In genomic region chr10:35668865-35669650, GRCh38 we compare ENCODE assay signal across 19 cellular contexts.
"Had no signal": no experiment of that assay in that cellular context is flagged by ENCODE, and none has a peak within 500 bp of the region (broad histone marks: within the 10 kb centered on the region; RNA-seq: fewer than 3 reads in every experiment).

No MANE protein-coding gene starts in this region.

- H3K27ac Mint-ChIP-seq: activated naive CD4-positive, alpha-beta T cell treated with anti-CD3 and anti-CD28 coated beads, Interleukin-2, amount 50 U/mL, for 72 hours; mesothelial cell of epicardium; natural killer cell; stimulated activated naive CD8-positive, alpha-beta T cell treated with anti-CD3 and anti-CD28 coated beads, Interleukin-15, amount 100 ng/mL, for 72 hours had no signal

- H3K27me3 ChIP-seq: adrenal gland, ascending aorta, brain microvascular endothelial cell, colonic mucosa, heart right ventricle, neutrophil, ovary, tibial artery had no signal

- H3K4me3 ChIP-seq: adrenal gland, ascending aorta, colonic mucosa, heart right ventricle, left ventricle myocardium inferior, ovary, prostate gland, tibial artery had no signal

- DNase-seq: activated gamma-delta T cell treated with Interleukin-2 at 50 U/mL for 16 hours; activated T-cell treated with anti-CD3 and anti-CD28 coated beads, Interleukin-2, amount 50 U/mL, for 1 hour; adrenal gland; brain microvascular endothelial cell; colonic mucosa; heart right ventricle; left ventricle myocardium inferior; natural killer cell; ovary; stimulated activated naive CD8-positive, alpha-beta T cell treated with anti-CD3 and anti-CD28 coated beads, Interleukin-15, amount 100 ng/mL, for 72 hours; T-helper 1 cell; tibial artery had no signal

- H3K27ac ChIP-seq: adrenal gland, ascending aorta, brain microvascular endothelial cell, colonic mucosa, epithelial cell of prostate, heart right ventricle, left ventricle myocardium inferior, neutrophil, ovary, prostate gland, tibial artery had no signal

- H3K4me3 Mint-ChIP-seq: central memory CD8-positive, alpha-beta T cell; mesothelial cell of epicardium; natural killer cell; stimulated activated naive CD8-positive, alpha-beta T cell treated with anti-CD3 and anti-CD28 coated beads, Interleukin-15, amount 100 ng/mL, for 72 hours had no signal

- H3K36me3 ChIP-seq: adrenal gland, ascending aorta, brain microvascular endothelial cell, colonic mucosa, heart right ventricle, left ventricle myocardium inferior, neutrophil, ovary, prostate gland, tibial artery had no signal

- H3K4me1 Mint-ChIP-seq: central memory CD8-positive, alpha-beta T cell; natural killer cell; stimulated activated naive CD8-positive, alpha-beta T cell treated with anti-CD3 and anti-CD28 coated beads, Interleukin-15, amount 100 ng/mL, for 72 hours had no signal

- H3K4me1 ChIP-seq: adrenal gland, ascending aorta, colonic mucosa, heart right ventricle, left ventricle myocardium inferior, prostate gland, tibial artery had no signal

- H3K9me3 ChIP-seq: adrenal gland, ascending aorta, colonic mucosa, neutrophil, ovary, prostate gland, tibial artery had no signal

- ATAC-seq: activated naive CD4-positive, alpha-beta T cell treated with anti-CD3 and anti-CD28 coated beads, Interleukin-2, amount 50 U/mL, for 72 hours; heart right ventricle; stimulated activated naive CD8-positive, alpha-beta T cell treated with anti-CD3 and anti-CD28 coated beads, Interleukin-15, amount 100 ng/mL, for 72 hours had no signal

- H3K36me3 Mint-ChIP-seq: natural killer cell had no signal
